Comparison of ENCODE assay signal across 20 cellular contexts in the genomic region with DNA sequence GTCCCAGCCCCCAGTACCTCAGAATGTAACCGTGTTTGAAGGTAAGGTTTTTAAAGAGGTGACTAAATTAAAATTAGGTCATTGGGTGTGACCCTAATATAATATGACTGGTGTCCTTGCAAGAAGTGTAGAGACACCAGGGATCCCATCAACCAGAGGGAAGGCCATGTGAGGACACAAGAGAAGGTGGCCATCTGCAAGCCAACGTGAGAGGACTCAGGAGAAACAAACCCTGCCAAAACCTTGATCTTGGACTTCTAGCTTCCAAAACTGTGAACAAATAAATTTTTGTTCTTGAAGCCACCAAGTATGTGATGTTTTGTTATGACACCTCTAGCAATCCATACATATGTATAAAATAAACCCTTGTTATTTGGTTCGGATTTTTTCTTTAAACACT.
"Had no signal": no experiment of that assay in that cellular context is flagged by ENCODE, and none has a peak within 500 bp of the region (broad histone marks: within the 10 kb centered on the region; RNA-seq: fewer than 3 reads in every experiment).

No MANE protein-coding gene starts in this region.

- H3K9me3 ChIP-seq: esophagus muscularis mucosa, gastrocnemius medialis, heart right ventricle, neutrophil, spleen, stomach had no signal

- H3K9me3 Mint-ChIP-seq: dendritic cell treated with granulocyte-macrophage colony-stimulating factor and Interleukin-4, amounts not matched to agents 40 ng/mL and 50 ng/mL, for 4 days; effector memory CD8-positive, alpha-beta T cell had no signal

- H3K4me1 ChIP-seq: esophagus muscularis mucosa, stomach had no signal

- H3K27ac ChIP-seq: epithelial cell of prostate, esophagus muscularis mucosa, gastrocnemius medialis, heart right ventricle, neutrophil, stomach had no signal

- H3K4me3 ChIP-seq: esophagus muscularis mucosa, gastrocnemius medialis, heart right ventricle, spleen, stomach had no signal

- H3K27me3 Mint-ChIP-seq: dendritic cell treated with granulocyte-macrophage colony-stimulating factor and Interleukin-4, amounts not matched to agents 40 ng/mL and 50 ng/mL, for 4 days; effector memory CD8-positive, alpha-beta T cell had no signal

- H3K27me3 ChIP-seq: esophagus muscularis mucosa, gastrocnemius medialis, heart right ventricle, neutrophil, spleen, stomach had no signal

- H3K36me3 Mint-ChIP-seq: naive thymus-derived CD8-positive, alpha-beta T cell had no signal

- ATAC-seq: effector memory CD8-positive, alpha-beta T cell; gastrocnemius medialis; heart right ventricle; sciatic nerve had no signal

- H3K4me3 Mint-ChIP-seq: dendritic cell treated with granulocyte-macrophage colony-stimulating factor and Interleukin-4, amounts not matched to agents 40 ng/mL and 50 ng/mL, for 4 days; effector memory CD8-positive, alpha-beta T cell; naive thymus-derived CD8-positive, alpha-beta T cell had no signal

- DNase-seq: effector memory CD8-positive, alpha-beta T cell; gastrocnemius medialis; heart right ventricle; hypothalamus; kidney glomerular epithelial cell; naive thymus-derived CD8-positive, alpha-beta T cell; posterior cingulate gyrus; spleen; stimulated activated CD4-positive, alpha-beta T cell treated with anti-CD3 and anti-CD28 coated beads, Interleukin-15, amount 100 ng/mL, for 24 hours; stimulated activated CD4-positive, alpha-beta T cell treated with anti-CD3 and anti-CD28 coated beads, Interleukin-1b, Interleukin-23, amount 100 ng/mL, for 48 hours; stimulated activated CD4-positive, alpha-beta T cell treated with anti-CD3 and anti-CD28 coated beads, Interleukin-4, amount 100 ng/mL, for 24 hours; stimulated activated naive CD4-positive, alpha-beta T cell; stomach; substantia nigra; trophoblast cell had no signal

- H3K27ac Mint-ChIP-seq: dendritic cell treated with granulocyte-macrophage colony-stimulating factor and Interleukin-4, amounts not matched to agents 40 ng/mL and 50 ng/mL, for 4 days; effector memory CD8-positive, alpha-beta T cell; naive thymus-derived CD8-positive, alpha-beta T cell had no signal
